In the genomic region with DNA sequence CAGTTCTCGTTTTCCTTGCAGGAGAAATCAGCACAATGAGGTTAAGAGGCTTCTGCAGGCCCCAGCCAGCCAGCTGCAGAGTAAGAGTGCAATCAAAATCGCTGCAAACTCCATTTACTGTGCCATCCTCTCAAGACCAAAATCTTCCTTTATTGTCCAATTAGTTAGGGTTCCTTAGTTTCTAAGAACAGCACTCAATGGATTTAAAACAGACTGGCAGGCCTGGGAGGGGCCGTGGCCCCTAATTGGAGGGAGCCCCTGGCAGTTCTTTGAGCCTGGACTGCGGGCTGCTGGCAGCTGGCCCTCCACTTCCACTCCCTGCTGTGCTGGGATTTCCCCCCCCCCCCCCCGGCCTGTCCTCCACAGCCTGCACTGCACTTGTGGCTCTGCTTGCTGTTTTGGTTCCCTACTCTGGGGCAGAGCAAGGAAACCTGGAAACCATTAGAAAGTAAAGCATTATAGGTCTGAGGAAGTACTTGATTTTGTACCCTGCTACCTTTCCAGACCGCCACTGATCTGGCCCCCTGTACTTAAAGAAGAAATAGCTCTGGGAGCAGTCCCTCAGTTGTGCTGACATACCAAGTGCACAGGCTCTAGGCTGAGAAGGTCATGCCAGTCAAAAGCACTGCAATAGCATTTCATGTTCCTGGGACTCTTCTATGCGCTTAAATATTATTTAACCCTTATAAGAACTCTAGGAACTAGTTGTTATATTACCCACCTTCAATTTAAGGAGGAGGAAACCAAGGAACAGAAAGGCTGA, we compare ENCODE assay signal across 8 cellular contexts.
DNase-seq lines count a peak whose midpoint lies in the region; FAIRE-seq and TF ChIP-seq lines count a peak whose summit lies in the region.
"Had no signal": no experiment of that assay in that cellular context is flagged by ENCODE, and none has a peak within 500 bp of the region (broad histone marks: within the 10 kb centered on the region; RNA-seq: fewer than 3 reads in every experiment).

No MANE protein-coding gene starts in this region.

- no peak for TF ChIP-seq CTCF in endodermal cell (conservative IDR thresholded peaks at IDR 0.05)
- TF ChIP-seq CTCF in osteoblast (IDR thresholded peaks at IDR 0.05; ENCODE audit: extremely low read depth, low read depth, low read length) = no peak
- no peak for TF ChIP-seq CTCF in prostate gland (IDR thresholded peaks at IDR 0.05)

- TF ChIP-seq POLR2A in H54 (IDR thresholded peaks at IDR 0.05; ENCODE audit: low read depth, low read length) (no peak), prostate gland (IDR thresholded peaks at IDR 0.05) (no peak)

- H3K9ac ChIP-seq in endodermal cell (ENCODE audit: extremely low read depth, low read length, poor library complexity, severe bottlenecking) = no peak overlapping the region

- no peaks in the 10 kb centered on the region for H3K9me3 Mint-ChIP-seq in endodermal cell

- H3K79me2 ChIP-seq in osteoblast (ENCODE audit: insufficient read depth, low read length) = no peaks in the 10 kb centered on the region

- no peaks in the 10 kb centered on the region for H3K4me1 ChIP-seq in endodermal cell (ENCODE audit: control insufficient read depth, insufficient read depth, low read length)
- H3K4me1 ChIP-seq in osteoblast (ENCODE audit: insufficient read depth, low read length) = no peaks in the 10 kb centered on the region
- H3K4me1 ChIP-seq in prostate gland (replicated peaks) = no peaks in the 10 kb centered on the region

- whole genome bisulfite sequencing in endodermal cell (ENCODE audit: insufficient coverage in 1 of 2, insufficient read length in 1 of 2), 2 experiments = 25 to 41% methylated on average over 3 to 7 of the region's 7 CpGs
- 59% methylated on average over 7 of the region's 7 CpGs for WGBS in prostate gland

- H3K27me3 ChIP-seq in endodermal cell (ENCODE audit: control insufficient read depth, insufficient read depth, low read length, poor library complexity, severe bottlenecking) (no peaks in the 10 kb centered on the region), osteoblast (ENCODE audit: insufficient read depth, low read length) (peaks cover 3% of the 10 kb centered on the region), prostate gland (replicated peaks; ENCODE audit: insufficient read depth) (no peaks in the 10 kb centered on the region)

- DNase-seq in H54 (ENCODE audit: insufficient read length, low spot score) = no peak
- DNase-seq in NCI-H2227 (lab: John Stamatoyannopoulos, UW; ENCODE audit: unreplicated experiment) = peak; percentile 67
- DNase-seq in endodermal cell = peak; percentile 85
- no peak for DNase-seq in osteoblast (ENCODE audit: insufficient read length, low spot score, missing footprints)
- no peak for DNase-seq in prostate gland (ENCODE audit: low spot score)
- no peak for DNase-seq in NCI-H526 treated with DMSO at 0.1 percent for 48 hours (lab: John Stamatoyannopoulos, UW)
- no peak for DNase-seq in GM19240 (ENCODE audit: insufficient read length, low spot score)
- DNase-seq: activated CD4-positive, alpha-beta T cell treated with anti-CD3 and anti-CD28 coated beads for 4 hours had no signal

- H3K9me3 ChIP-seq in endodermal cell (ENCODE audit: control insufficient read depth, low read length) (no peaks in the 10 kb centered on the region), osteoblast (ENCODE audit: low read depth, low read length) (no peaks in the 10 kb centered on the region), prostate gland (no peaks in the 10 kb centered on the region)

- H3K4me3 ChIP-seq in endodermal cell (ENCODE audit: low read length) = no peak overlapping the region
- no peak overlapping the region for H3K4me3 ChIP-seq in osteoblast (ENCODE audit: insufficient read depth, low read length)
- no peak overlapping the region for H3K4me3 ChIP-seq in prostate gland

- H3K4me3 Mint-ChIP-seq in endodermal cell = no peak overlapping the region

- H3K4me1 Mint-ChIP-seq in endodermal cell = peaks cover 7% of the 10 kb centered on the region

- peak; percentile 43 for FAIRE-seq in H54 (lab: Jason Lieb, UNC)

- no peak overlapping the region for H3K4me2 ChIP-seq in osteoblast (ENCODE audit: insufficient read depth, low read length)

- H3K36me3 Mint-ChIP-seq in endodermal cell (ENCODE audit: low read depth) = no peaks in the 10 kb centered on the region

- no peak overlapping the region for H3K27ac Mint-ChIP-seq in endodermal cell

- H3K27me3 Mint-ChIP-seq in endodermal cell (ENCODE audit: insufficient read depth) = no peaks in the 10 kb centered on the region

- intact Hi-C loops in prostate gland (cut with DNase I) = no loop called here

- H2AFZ ChIP-seq in osteoblast (ENCODE audit: low read length) = peak overlapping the region; percentile 33

- H3K27ac ChIP-seq in endodermal cell (ENCODE audit: low read depth, low read length) (peak overlapping the region; percentile 69), osteoblast (ENCODE audit: low read depth, low read length) (no peak overlapping the region), prostate gland (no peak overlapping the region)

- no peaks in the 10 kb centered on the region for H4K20me1 ChIP-seq in osteoblast (ENCODE audit: insufficient read depth, low read length)

- no peaks in the 10 kb centered on the region for H3K36me3 ChIP-seq in endodermal cell (ENCODE audit: control insufficient read depth, insufficient read depth, low read length)
- no peaks in the 10 kb centered on the region for H3K36me3 ChIP-seq in osteoblast (ENCODE audit: insufficient read depth, low read length)
- H3K36me3 ChIP-seq in prostate gland = no peaks in the 10 kb centered on the region

Comparison
In these comparisons a context has a peak if more than half of its experiments do, and no peak if none do; other contexts are left out.
1. DNase-seq: peak in NCI-H2227 (single experiment) and endodermal cell (single experiment); none in H54 (single experiment), osteoblast (single experiment), prostate gland (single experiment), NCI-H526 treated with DMSO at 0.1 percent for 48 hours (single experiment) and GM19240 (single experiment).